In the genomic region with DNA sequence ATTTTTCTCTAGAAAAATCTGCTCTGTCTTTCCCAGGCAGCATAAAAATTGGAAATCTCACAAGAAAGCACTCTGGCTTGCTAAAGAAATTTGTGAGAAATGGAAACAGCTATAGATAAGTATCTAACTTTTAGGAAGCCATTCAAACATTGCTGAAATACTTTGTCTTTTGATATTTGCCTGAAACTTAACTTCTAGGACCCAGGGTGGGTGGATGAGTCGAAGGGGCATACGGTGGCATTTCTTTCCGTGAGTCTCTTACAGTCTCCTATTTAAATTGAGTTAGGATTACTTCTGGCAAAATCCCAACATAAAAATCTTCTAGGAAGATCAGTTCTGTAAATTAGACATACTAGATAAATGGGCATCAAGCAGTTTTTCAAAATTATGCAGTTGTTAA, we compare ENCODE assay signal across 18 cellular contexts. TPM values are rescaled to one million over a fixed set of nuclear protein-coding genes. Genes with fewer than 3 reads are reported as not detected.
A peak's percentile ranks its signal among the peaks of the same experiment; 100 is the strongest.
DNase-seq lines count a peak whose midpoint lies in the region; ATAC-seq and TF ChIP-seq lines count a peak whose summit lies in the region.
"Had no signal": no experiment of that assay in that cellular context is flagged by ENCODE, and none has a peak within 500 bp of the region (broad histone marks: within the 10 kb centered on the region; RNA-seq: fewer than 3 reads in every experiment).

No MANE protein-coding gene starts in this region.

- H3K27me3 Mint-ChIP-seq in activated T-cell treated with anti-CD3 and anti-CD28 coated beads, Interleukin-2, amount 50 U/mL, for 4 hours (ENCODE audit: low read depth) = peaks cover 3% of the 10 kb centered on the region
- H3K27me3 Mint-ChIP-seq: activated CD4-positive, alpha-beta memory T cell treated with anti-CD3 and anti-CD28 coated beads, Interleukin-2, amount 10 ng/mL, durations not matched to agents 7 days and 5 days had no signal

- DNase-seq in heart left ventricle (no peak), cardiac septum (ENCODE audit: low spot score) (no peak), fibroblast of lung (ENCODE audit: low read depth in 2 of 2) (peak in 1 of 2 donors; percentile 28), ovary (no peak), cortex of kidney (lab: John Stamatoyannopoulos, UW) (no peak), mucosa of descending colon (no peak)
- DNase-seq in activated T-cell treated with anti-CD3 and anti-CD28 coated beads, Interleukin-2, amount 50 U/mL, for 4 hours = no peak
- DNase-seq: activated CD4-positive, alpha-beta memory T cell treated with anti-CD3 and anti-CD28 coated beads, Interleukin-2, amount 10 ng/mL, durations not matched to agents 7 days and 5 days; activated gamma-delta T cell treated with Interleukin-2 at 50 U/mL for 16 hours; Kasumi-1; mesendoderm; NCI-H187; NCI-H69; T1000 had no signal

- H3K4me1 ChIP-seq in heart left ventricle (peaks cover 0 to 8% (median 0%) of the 10 kb centered on the region in 12 donors), fibroblast of lung (ENCODE audit: control insufficient read depth, extremely low read depth, insufficient read depth, low read length) (peaks cover 14% of the 10 kb centered on the region), ovary (ENCODE audit: insufficient read depth) (peaks cover 2% of the 10 kb centered on the region), urinary bladder (ENCODE audit: insufficient read depth) (no peaks in the 10 kb centered on the region), mucosa of descending colon (ENCODE audit: low read depth) (no peaks in the 10 kb centered on the region)

- H3K27me3 ChIP-seq in heart left ventricle (no peaks in the 10 kb centered on the region), fibroblast of lung (ENCODE audit: control insufficient read depth, insufficient read depth, low read length) (no peaks in the 10 kb centered on the region), ovary (no peaks in the 10 kb centered on the region)
- H3K27me3 ChIP-seq: cardiac muscle cell had no signal

- TF ChIP-seq EP300 in ovary (IDR thresholded peaks at IDR 0.05) = no peak

- H3K36me3 Mint-ChIP-seq in activated T-cell treated with anti-CD3 and anti-CD28 coated beads, Interleukin-2, amount 50 U/mL, for 4 hours (ENCODE audit: insufficient read depth) = no peaks in the 10 kb centered on the region

- TF ChIP-seq POLR2A in heart left ventricle (IDR thresholded peaks at IDR 0.05) = no peak
- no peak for TF ChIP-seq POLR2A in ovary (IDR thresholded peaks at IDR 0.05)

- H3K4me3 Mint-ChIP-seq in activated T-cell treated with anti-CD3 and anti-CD28 coated beads, Interleukin-2, amount 50 U/mL, for 4 hours = no peak overlapping the region
- H3K4me3 Mint-ChIP-seq: activated CD4-positive, alpha-beta memory T cell treated with anti-CD3 and anti-CD28 coated beads, Interleukin-2, amount 10 ng/mL, durations not matched to agents 7 days and 5 days; stimulated activated naive CD8-positive, alpha-beta T cell treated with anti-CD3 and anti-CD28 coated beads, Interleukin-15, Interleukin-2, amounts not matched to agents 100 ng/mL and 50 ng/mL, for 24 hours had no signal

- H3K4me1 Mint-ChIP-seq in activated T-cell treated with anti-CD3 and anti-CD28 coated beads, Interleukin-2, amount 50 U/mL, for 4 hours (ENCODE audit: low read depth) = peaks cover 2% of the 10 kb centered on the region

- intact Hi-C loops in heart left ventricle (cut with DNase I) = loop anchor here in 6 of 10 donors (2.0 to 10.0 kb wide), 4 partner anchors 79 to 449 kb away; no protein-coding TSS in a partner anchor
- intact Hi-C loops in cardiac septum (cut with DNase I) = no loop called here
- intact Hi-C loops in ovary (cut with DNase I) = loop anchor here in 2 of 4 donors (2.0 to 10.0 kb wide), 3 partner anchors 189 to 447 kb away; no protein-coding TSS in a partner anchor
- intact Hi-C loops in mucosa of descending colon (cut with DNase I, micrococcal nuclease) = no loop called here

- ATAC-seq in heart left ventricle = no peak
- ATAC-seq in activated T-cell treated with anti-CD3 and anti-CD28 coated beads, Interleukin-2, amount 50 U/mL, for 4 hours = no peak
- ATAC-seq in mucosa of descending colon = no peak
- ATAC-seq: HCT116 had no signal

- 46 to 73% (median 55%) methylated on average over 3 of the region's 3 CpGs for WGBS in heart left ventricle, 4 donors
- 3 to 13% (median 12%) methylated on average over 3 of the region's 3 CpGs for WGBS in ovary, 3 donors
- 17% methylated on average over 3 of the region's 3 CpGs for WGBS in urinary bladder

- no peaks in the 10 kb centered on the region for H3K9me3 ChIP-seq in heart left ventricle
- no peaks in the 10 kb centered on the region for H3K9me3 ChIP-seq in fibroblast of lung (ENCODE audit: control insufficient read depth, insufficient read depth, low read depth, low read length)
- H3K9me3 ChIP-seq in ovary = no peaks in the 10 kb centered on the region
- H3K9me3 ChIP-seq in mucosa of descending colon = no peaks in the 10 kb centered on the region

- peaks cover 48% of the 10 kb centered on the region for H3K79me2 ChIP-seq in fibroblast of lung (ENCODE audit: control insufficient read depth, insufficient read depth, low read length)

- no peak overlapping the region for H2AFZ ChIP-seq in fibroblast of lung (ENCODE audit: low read length)

- H3K9me3 Mint-ChIP-seq in activated T-cell treated with anti-CD3 and anti-CD28 coated beads, Interleukin-2, amount 50 U/mL, for 4 hours = no peaks in the 10 kb centered on the region
- H3K9me3 Mint-ChIP-seq: activated CD4-positive, alpha-beta memory T cell treated with anti-CD3 and anti-CD28 coated beads, Interleukin-2, amount 10 ng/mL, durations not matched to agents 7 days and 5 days; stimulated activated naive CD8-positive, alpha-beta T cell treated with anti-CD3 and anti-CD28 coated beads, Interleukin-15, Interleukin-2, amounts not matched to agents 100 ng/mL and 50 ng/mL, for 24 hours had no signal

- peak overlapping the region; percentile 13 for H3K9ac ChIP-seq in fibroblast of lung (ENCODE audit: insufficient read depth, low read length)

- H4K20me1 ChIP-seq in fibroblast of lung (ENCODE audit: control insufficient read depth, extremely low read depth, insufficient read depth, low read length) = peaks cover 2% of the 10 kb centered on the region

- H3K4me2 ChIP-seq in fibroblast of lung (ENCODE audit: extremely low read depth, insufficient read depth, low read length) = peak overlapping the region; percentile 88

- H3K27ac ChIP-seq in heart left ventricle (peak overlapping the region; percentile 2 to 83 (median 69)), fibroblast of lung (ENCODE audit: insufficient read depth, low read length) (peak overlapping the region; percentile 83), ovary (peak overlapping the region in 1 of 2 donors; percentile 79), urinary bladder (ENCODE audit: low read depth) (no peak overlapping the region)

- H3K4me3 ChIP-seq in heart left ventricle (peak overlapping the region in 11 of 12 donors; percentile 20 to 70 (median 55)), fibroblast of lung (replicated peaks in 1 of 4; ENCODE audit: control extremely low read depth in 1 of 4, insufficient read depth in 1 of 4, low read depth in 3 of 4, low read length in 4 of 4) (peak overlapping the region; percentile 63 to 100 (median 88)), ovary (peak overlapping the region; percentile 45), urinary bladder (ENCODE audit: low read depth, low read length) (peak overlapping the region; percentile 22), mucosa of descending colon (no peak overlapping the region)

- TF ChIP-seq CTCF in heart left ventricle (IDR thresholded peaks at IDR 0.05) (no peak), fibroblast of lung (conservative IDR thresholded peaks at IDR 0.05 in 1 of 2, IDR thresholded peaks at IDR 0.05 in 1 of 2; ENCODE audit: low read depth in 1 of 2, low read length in 2 of 2) (no peak), ovary (IDR thresholded peaks at IDR 0.05) (no peak), mucosa of descending colon (IDR thresholded peaks at IDR 0.05) (no peak)

- H3K36me3 ChIP-seq in heart left ventricle (no peaks in the 10 kb centered on the region), fibroblast of lung (ENCODE audit: control insufficient read depth, insufficient read depth, low read length) (no peaks in the 10 kb centered on the region), ovary (no peaks in the 10 kb centered on the region), urinary bladder (ENCODE audit: insufficient read depth) (no peaks in the 10 kb centered on the region), mucosa of descending colon (ENCODE audit: low read depth) (no peaks in the 10 kb centered on the region)
- H3K36me3 ChIP-seq: cardiac muscle cell had no signal

RNA-seq across cellular contexts. Expression of a gene that starts 0.5 kb away (rescaled TPM):
- total RNA-seq in heart left ventricle (1,000 to 10,000 TPM in 1 of 9 donors, 100 to 1,000 TPM in 3, 10 to 100 TPM in 5; 34.5 to 1,075 (median 97.4) TPM), cardiac septum (180 TPM), fibroblast of lung (925 and 2,431 TPM in 2 replicates), ovary (100 to 1,000 TPM; 105 to 361 (median 264) TPM), urinary bladder (20,765 TPM), mucosa of descending colon (100 to 1,000 TPM in 2 of 3 donors, 10 to 100 TPM in 1; 68.2 to 321 (median 299) TPM)
- polyA plus RNA-seq in heart left ventricle (100 to 1,000 TPM in 1 of 2 donors, 10 to 100 TPM in 1; 17.6 to 241 TPM), fibroblast of lung (519 and 2,255 TPM in 2 replicates), ovary (100 to 1,000 TPM; 289 to 829 TPM), urinary bladder (1,351 TPM)
- 611 and 2,708 TPM in 2 replicates for polyA plus RNA-seq in fibroblast of lung (2012)
- polyA minus RNA-seq in fibroblast of lung (ENCODE audit: low replicate concordance) = 665 and 2,288 TPM in 2 replicates
- under 1 TPM; 0.42 to 0.76 (median 0.73) TPM for total RNA-seq in activated T-cell treated with anti-CD3 and anti-CD28 coated beads, Interleukin-2, amount 50 U/mL, for 4 hours
- total RNA-seq: activated CD4-positive, alpha-beta memory T cell treated with anti-CD3 and anti-CD28 coated beads, Interleukin-2, amount 10 ng/mL, durations not matched to agents 7 days and 5 days had no signal

Comparison
In these comparisons a context has a peak if more than half of its experiments do, and no peak if none do; other contexts are left out.
1. intact Hi-C loops: an anchor here in heart left ventricle (2.0 to 10.0 kb wide); none called in cardiac septum and mucosa of descending colon.
2. RNA of a gene that starts 0.5 kb away (total RNA-seq): 20,765 TPM in urinary bladder (single experiment), 925 to 2,431 TPM in fibroblast of lung, 68.2 to 321 TPM in mucosa of descending colon, 105 to 361 TPM in ovary, 180 TPM in cardiac septum (single experiment) and 34.5 to 1,075 TPM in heart left ventricle; 0.42 to 0.76 TPM in activated T-cell treated with anti-CD3 and anti-CD28 coated beads, Interleukin-2, amount 50 U/mL, for 4 hours; every median in the first group is over 10 times any median in the second.